ENCODE assay signal across 7 cellular contexts in genomic region chr11:67830152-67830551, GRCh38.
A peak's percentile ranks its signal among the peaks of the same experiment; 100 is the strongest.
DNase-seq lines count a peak whose midpoint lies in the region; ATAC-seq, FAIRE-seq and TF ChIP-seq lines count a peak whose summit lies in the region.
"Not testable (repeated sequence)": the region's sequence is repeated elsewhere in the genome, so short reads cannot be mapped to it uniquely, and the experiment has no call there.

No MANE protein-coding gene starts in this region.

- peaks cover 23% of the 10 kb centered on the region for H3K27me3 Mint-ChIP-seq in nephron progenitor cell (ENCODE audit: low read depth, poor library complexity)

- not testable (repeated sequence) for FAIRE-seq in bronchial epithelial cell (lab: Jason Lieb, UNC)

- not testable (repeated sequence) for H3K9me3 Mint-ChIP-seq in nephron progenitor cell

- H3K36me3 Mint-ChIP-seq in nephron progenitor cell (ENCODE audit: low read depth): not testable (repeated sequence)

- peaks cover 15% of the 10 kb centered on the region for H3K4me1 Mint-ChIP-seq in nephron progenitor cell

- not testable (repeated sequence) for H3K27me3 ChIP-seq in bronchial epithelial cell (ENCODE audit: control insufficient read depth, insufficient read depth, low read length); foreskin keratinocyte; upper lobe of right lung

- ATAC-seq in foreskin keratinocyte, upper lobe of right lung: not testable (repeated sequence)

- peak overlapping the region; percentile 36 for H3K27ac ChIP-seq in VCaP
- H3K27ac ChIP-seq in epithelial cell of prostate, foreskin keratinocyte, upper lobe of right lung: not testable (repeated sequence)

- not testable (repeated sequence) for TF ChIP-seq CTCF in VCaP (conservative IDR thresholded peaks at IDR 0.05); bronchial epithelial cell (IDR thresholded peaks at IDR 0.05; ENCODE audit: insufficient read depth, low read length, severe bottlenecking); epithelial cell of esophagus (IDR thresholded peaks at IDR 0.05; ENCODE audit: insufficient read depth, low read depth, low read length, missing control alignments); foreskin keratinocyte (conservative IDR thresholded peaks at IDR 0.05); nephron progenitor cell (IDR thresholded peaks at IDR 0.05); upper lobe of right lung (IDR thresholded peaks at IDR 0.05)

- intact Hi-C loops in upper lobe of right lung (cut with DNase I): not testable (repeated sequence)

- not testable (repeated sequence) for H3K4me3 ChIP-seq in bronchial epithelial cell (ENCODE audit: low read depth, low read length); epithelial cell of esophagus (ENCODE audit: low read length); upper lobe of right lung

- peak overlapping the region; percentile 5 for H3K27ac Mint-ChIP-seq in nephron progenitor cell

- not testable (repeated sequence) for H3K4me1 ChIP-seq in foreskin keratinocyte, upper lobe of right lung

- not testable (repeated sequence) for H3K9me3 ChIP-seq in upper lobe of right lung

- DNase-seq in bronchial epithelial cell (ENCODE audit: low read depth): peak; percentile 40
- DNase-seq in epithelial cell of esophagus (ENCODE audit: low read depth): peak; percentile 54
- DNase-seq in epithelial cell of prostate (ENCODE audit: low read depth, low spot score): peak; percentile 18
- DNase-seq in foreskin keratinocyte: peak; percentile 33 to 71
- not testable (repeated sequence) for DNase-seq in nephron progenitor cell
- DNase-seq in upper lobe of right lung: peak; percentile 3

- not testable (repeated sequence) for H3K4me3 Mint-ChIP-seq in nephron progenitor cell

- not testable (repeated sequence) for H3K36me3 ChIP-seq in bronchial epithelial cell (ENCODE audit: control insufficient read depth, insufficient read depth, low read length); upper lobe of right lung
